Comparison of ENCODE assay signal across 29 cellular contexts in the genomic region with DNA sequence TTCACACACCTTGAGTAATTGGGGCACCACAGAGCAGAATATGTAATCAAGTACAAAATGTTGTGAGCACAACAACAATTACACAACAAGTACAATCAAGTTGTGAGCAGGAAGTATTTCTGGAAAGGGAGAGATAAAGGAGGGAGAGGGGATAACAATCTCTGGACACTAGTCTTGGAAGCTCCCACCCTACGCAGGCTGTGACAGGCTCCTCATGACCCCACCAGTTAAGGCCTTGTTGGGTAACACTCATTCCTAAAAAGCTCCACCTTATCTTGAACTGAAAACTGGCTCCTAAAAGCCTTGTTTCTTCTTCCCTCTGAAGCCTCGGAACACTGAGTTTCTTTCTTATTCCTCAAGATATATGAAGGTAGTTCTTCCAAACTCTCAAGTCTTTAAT.
"Had no signal": no experiment of that assay in that cellular context is flagged by ENCODE, and none has a peak within 500 bp of the region (broad histone marks: within the 10 kb centered on the region; RNA-seq: fewer than 3 reads in every experiment).

No MANE protein-coding gene starts in this region.

- H3K27me3 ChIP-seq: ascending aorta, brain microvascular endothelial cell had no signal

- FAIRE-seq: bronchial epithelial cell, frontal cortex had no signal

- H3K9me3 ChIP-seq: ascending aorta, heart left ventricle had no signal

- H3K4me3 Mint-ChIP-seq: activated CD4-positive, alpha-beta memory T cell treated with anti-CD3 and anti-CD28 coated beads for 36 hours; activated CD4-positive, alpha-beta T cell treated with anti-CD3 and anti-CD28 coated beads for 36 hours; activated CD4-positive, alpha-beta T cell treated with anti-CD3 and anti-CD28 coated beads, Interleukin-2, amount 10 ng/mL, durations not matched to agents 24 days and 14 days; activated naive CD4-positive, alpha-beta T cell treated with anti-CD3 and anti-CD28 coated beads, Interleukin-2, amount 10 ng/mL, durations not matched to agents 7 days and 5 days; activated naive CD8-positive, alpha-beta T cell treated with anti-CD3 and anti-CD28 coated beads, Interleukin-2, amount 10 ng/mL, durations not matched to agents 7 days and 5 days; activated T-cell treated with anti-CD3 and anti-CD28 coated beads, Interleukin-2, amount 50 U/mL, for 24 hours; activated T-cell treated with anti-CD3 and anti-CD28 coated beads, Interleukin-2, amount 50 U/mL, for 72 hours; central memory CD8-positive, alpha-beta T cell; dendritic cell treated with granulocyte-macrophage colony-stimulating factor and Interleukin-4, amounts not matched to agents 40 ng/mL and 50 ng/mL, for 4 days; endodermal cell had no signal

- H3K4me1 Mint-ChIP-seq: activated naive CD4-positive, alpha-beta T cell treated with anti-CD3 and anti-CD28 coated beads, Interleukin-2, amount 10 ng/mL, durations not matched to agents 7 days and 5 days; activated naive CD8-positive, alpha-beta T cell treated with anti-CD3 and anti-CD28 coated beads, Interleukin-2, amount 10 ng/mL, durations not matched to agents 7 days and 5 days had no signal

- H3K4me3 ChIP-seq: ascending aorta, coronary artery, dorsolateral prefrontal cortex, heart left ventricle had no signal

- ATAC-seq: activated CD4-positive, alpha-beta T cell treated with anti-CD3 and anti-CD28 coated beads for 36 hours; activated naive CD4-positive, alpha-beta T cell treated with anti-CD3 and anti-CD28 coated beads, Interleukin-2, amount 50 U/mL, for 72 hours; activated T-cell treated with anti-CD3 and anti-CD28 coated beads, Interleukin-2, amount 50 U/mL, for 72 hours; esophagus mucosa; heart left ventricle had no signal

- H3K36me3 Mint-ChIP-seq: activated CD4-positive, alpha-beta memory T cell treated with anti-CD3 and anti-CD28 coated beads for 36 hours; activated naive CD4-positive, alpha-beta T cell treated with anti-CD3 and anti-CD28 coated beads, Interleukin-2, amount 10 ng/mL, durations not matched to agents 7 days and 5 days; activated naive CD4-positive, alpha-beta T cell treated with anti-CD3 and anti-CD28 coated beads, Interleukin-2, amount 50 U/mL, for 72 hours; activated naive CD8-positive, alpha-beta T cell treated with anti-CD3 and anti-CD28 coated beads, Interleukin-2, amount 10 ng/mL, durations not matched to agents 7 days and 5 days had no signal

- DNase-seq: activated CD4-positive, alpha-beta memory T cell treated with anti-CD3 and anti-CD28 coated beads for 36 hours; activated CD4-positive, alpha-beta T cell treated with anti-CD3 and anti-CD28 coated beads for 36 hours; activated CD4-positive, alpha-beta T cell treated with anti-CD3 and anti-CD28 coated beads, Interleukin-2, amount 10 ng/mL, durations not matched to agents 24 days and 14 days; activated CD4-positive, CD25-positive, alpha-beta regulatory T cell; activated CD4-positive, CD25-positive, alpha-beta regulatory T cell treated with anti-CD3 and anti-CD28 coated beads, Interleukin-2, amount 50 U/mL, for 72 hours; activated CD8-positive, alpha-beta memory T cell treated with anti-CD3 and anti-CD28 coated beads, Interleukin-2, amount 50 U/mL, for 48 hours; activated gamma-delta T cell; activated naive CD4-positive, alpha-beta T cell; activated naive CD4-positive, alpha-beta T cell treated with anti-CD3 and anti-CD28 coated beads, Interleukin-2, amount 10 ng/mL, durations not matched to agents 7 days and 5 days; activated naive CD8-positive, alpha-beta T cell treated with anti-CD3 and anti-CD28 coated beads, Interleukin-2, amount 10 ng/mL, durations not matched to agents 7 days and 5 days; activated T-cell treated with anti-CD3 and anti-CD28 coated beads for 4 hours; activated T-cell treated with anti-CD3 and anti-CD28 coated beads, Interleukin-2, amount 50 U/mL, for 24 hours; activated T-cell treated with anti-CD3 and anti-CD28 coated beads, Interleukin-2, amount 50 U/mL, for 72 hours; brain microvascular endothelial cell; dorsolateral prefrontal cortex; effector memory CD4-positive, alpha-beta T cell; endodermal cell; foreskin fibroblast; glutamatergic neuron; heart left ventricle; T-helper 2 cell had no signal

- H3K36me3 ChIP-seq: ascending aorta, brain microvascular endothelial cell, heart left ventricle had no signal

- H3K27ac Mint-ChIP-seq: activated CD4-positive, alpha-beta memory T cell treated with anti-CD3 and anti-CD28 coated beads for 36 hours; activated CD4-positive, alpha-beta T cell treated with anti-CD3 and anti-CD28 coated beads for 36 hours; activated CD4-positive, alpha-beta T cell treated with anti-CD3 and anti-CD28 coated beads, Interleukin-2, amount 10 ng/mL, durations not matched to agents 24 days and 14 days; activated naive CD4-positive, alpha-beta T cell treated with anti-CD3 and anti-CD28 coated beads, Interleukin-2, amount 10 ng/mL, durations not matched to agents 7 days and 5 days; activated naive CD4-positive, alpha-beta T cell treated with anti-CD3 and anti-CD28 coated beads, Interleukin-2, amount 50 U/mL, for 72 hours; activated naive CD8-positive, alpha-beta T cell treated with anti-CD3 and anti-CD28 coated beads, Interleukin-2, amount 10 ng/mL, durations not matched to agents 7 days and 5 days; activated T-cell treated with anti-CD3 and anti-CD28 coated beads, Interleukin-2, amount 50 U/mL, for 24 hours; activated T-cell treated with anti-CD3 and anti-CD28 coated beads, Interleukin-2, amount 50 U/mL, for 72 hours; dendritic cell treated with granulocyte-macrophage colony-stimulating factor and Interleukin-4, amounts not matched to agents 40 ng/mL and 50 ng/mL, for 4 days; endodermal cell had no signal

- H3K27ac ChIP-seq: ascending aorta, brain microvascular endothelial cell, coronary artery, dorsolateral prefrontal cortex, heart left ventricle had no signal

- H3K9me3 Mint-ChIP-seq: activated CD4-positive, alpha-beta T cell treated with anti-CD3 and anti-CD28 coated beads, Interleukin-2, amount 10 ng/mL, durations not matched to agents 24 days and 14 days; activated naive CD8-positive, alpha-beta T cell treated with anti-CD3 and anti-CD28 coated beads, Interleukin-2, amount 10 ng/mL, durations not matched to agents 7 days and 5 days; activated T-cell treated with anti-CD3 and anti-CD28 coated beads, Interleukin-2, amount 50 U/mL, for 24 hours; central memory CD8-positive, alpha-beta T cell; dendritic cell treated with granulocyte-macrophage colony-stimulating factor and Interleukin-4, amounts not matched to agents 40 ng/mL and 50 ng/mL, for 4 days; endodermal cell had no signal

- H3K4me1 ChIP-seq: ascending aorta, heart left ventricle had no signal

- H3K27me3 Mint-ChIP-seq: activated CD4-positive, alpha-beta memory T cell treated with anti-CD3 and anti-CD28 coated beads for 36 hours; activated CD4-positive, alpha-beta T cell treated with anti-CD3 and anti-CD28 coated beads, Interleukin-2, amount 10 ng/mL, durations not matched to agents 24 days and 14 days; activated naive CD4-positive, alpha-beta T cell treated with anti-CD3 and anti-CD28 coated beads, Interleukin-2, amount 10 ng/mL, durations not matched to agents 7 days and 5 days had no signal
